Comparison of ENCODE assay signal across 2 cellular contexts in the genomic region with DNA sequence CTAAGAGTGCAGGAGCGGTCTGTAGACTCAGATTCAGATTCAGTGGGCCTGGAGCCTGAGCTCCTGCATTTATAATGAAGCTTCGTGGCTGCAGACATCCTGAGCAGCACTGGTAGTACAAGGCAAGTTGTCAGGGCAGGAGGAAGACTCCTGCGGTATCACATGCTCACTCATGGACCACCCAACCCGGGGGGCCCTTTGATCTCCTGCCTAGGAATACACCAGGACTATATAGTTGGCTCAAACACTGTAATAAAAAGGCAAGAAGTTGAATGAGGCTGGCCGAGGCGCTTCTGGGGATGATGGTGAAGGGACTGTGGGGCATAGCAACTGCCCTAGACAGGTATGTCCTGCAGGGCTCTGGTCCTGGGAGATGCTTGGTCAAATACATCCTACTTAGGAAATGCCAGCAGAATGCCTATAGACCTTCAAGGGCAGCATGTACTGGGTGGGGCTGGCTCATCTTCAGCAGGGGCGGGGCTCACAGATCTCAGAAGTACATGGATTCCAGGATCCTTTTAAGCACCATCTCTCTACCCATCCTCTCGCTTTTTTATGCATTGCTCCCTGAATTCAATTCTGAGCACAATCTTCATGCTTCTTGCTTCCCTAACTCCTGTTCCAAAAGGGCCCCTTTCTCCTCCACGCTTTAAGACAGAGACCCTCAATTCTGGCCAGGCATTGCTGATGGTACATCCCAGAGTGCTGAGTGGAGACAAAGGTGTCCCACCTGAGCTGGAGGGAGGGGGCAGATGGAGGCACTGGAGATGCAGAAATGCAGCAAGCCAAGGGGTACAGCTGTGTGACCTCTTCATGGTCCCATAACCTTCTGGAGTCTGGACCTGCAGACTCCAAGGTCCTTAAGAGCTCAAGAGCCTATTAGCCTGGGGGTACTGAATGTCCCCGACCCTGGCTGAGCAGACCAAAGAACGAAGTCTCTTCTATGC.
TF ChIP-seq lines count a peak whose summit lies in the region.

No MANE protein-coding gene starts in this region.

TF ChIP-seq in HEK293, 187 proteins besides CTCF, POLR2A, EP300 and RAD21 (continued from another document):
- TF ChIP-seq, protein P1, sequence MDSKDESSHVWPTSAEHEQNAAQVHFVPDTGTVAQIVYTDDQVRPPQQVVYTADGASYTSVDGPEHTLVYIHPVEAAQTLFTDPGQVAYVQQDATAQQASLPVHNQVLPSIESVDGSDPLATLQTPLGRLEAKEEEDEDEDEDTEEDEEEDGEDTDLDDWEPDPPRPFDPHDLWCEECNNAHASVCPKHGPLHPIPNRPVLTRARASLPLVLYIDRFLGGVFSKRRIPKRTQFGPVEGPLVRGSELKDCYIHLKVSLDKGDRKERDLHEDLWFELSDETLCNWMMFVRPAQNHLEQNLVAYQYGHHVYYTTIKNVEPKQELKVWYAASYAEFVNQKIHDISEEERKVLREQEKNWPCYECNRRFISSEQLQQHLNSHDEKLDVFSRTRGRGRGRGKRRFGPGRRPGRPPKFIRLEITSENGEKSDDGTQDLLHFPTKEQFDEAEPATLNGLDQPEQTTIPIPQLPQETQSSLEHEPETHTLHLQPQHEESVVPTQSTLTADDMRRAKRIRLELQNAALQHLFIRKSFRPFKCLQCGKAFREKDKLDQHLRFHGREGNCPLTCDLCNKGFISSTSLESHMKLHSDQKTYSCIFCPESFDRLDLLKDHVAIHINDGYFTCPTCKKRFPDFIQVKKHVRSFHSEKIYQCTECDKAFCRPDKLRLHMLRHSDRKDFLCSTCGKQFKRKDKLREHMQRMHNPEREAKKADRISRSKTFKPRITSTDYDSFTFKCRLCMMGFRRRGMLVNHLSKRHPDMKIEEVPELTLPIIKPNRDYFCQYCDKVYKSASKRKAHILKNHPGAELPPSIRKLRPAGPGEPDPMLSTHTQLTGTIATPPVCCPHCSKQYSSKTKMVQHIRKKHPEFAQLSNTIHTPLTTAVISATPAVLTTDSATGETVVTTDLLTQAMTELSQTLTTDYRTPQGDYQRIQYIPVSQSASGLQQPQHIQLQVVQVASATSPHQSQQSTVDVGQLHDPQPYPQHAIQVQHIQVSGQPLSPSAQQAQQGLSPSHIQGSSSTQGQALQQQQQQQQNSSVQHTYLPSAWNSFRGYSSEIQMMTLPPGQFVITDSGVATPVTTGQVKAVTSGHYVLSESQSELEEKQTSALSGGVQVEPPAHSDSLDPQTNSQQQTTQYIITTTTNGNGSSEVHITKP (tag by site-specific recombination; IDR thresholded peaks at IDR 0.05), result peak; percentile 55
- no peak for TF ChIP-seq ZNF221 (tag by site-specific recombination; IDR thresholded peaks at IDR 0.05; ENCODE audit: borderline replicate concordance)

TF ChIP-seq in K562, 482 proteins besides CTCF, POLR2A, EP300 and RAD21 (continued from another document):
- TF ChIP-seq, protein P1 (IDR thresholded peaks at IDR 0.05; ENCODE audit: partially characterized antibody), result peak; percentile 63
- TF ChIP-seq ZNF184 (CRISPR knock-in tag; IDR thresholded peaks at IDR 0.05), result no peak
- no peak for TF ChIP-seq NCOA2 (IDR thresholded peaks at IDR 0.05; ENCODE audit: partially characterized antibody in 2 of 2)
